9 cellular contexts compared by ENCODE assay signal in the genomic region with DNA sequence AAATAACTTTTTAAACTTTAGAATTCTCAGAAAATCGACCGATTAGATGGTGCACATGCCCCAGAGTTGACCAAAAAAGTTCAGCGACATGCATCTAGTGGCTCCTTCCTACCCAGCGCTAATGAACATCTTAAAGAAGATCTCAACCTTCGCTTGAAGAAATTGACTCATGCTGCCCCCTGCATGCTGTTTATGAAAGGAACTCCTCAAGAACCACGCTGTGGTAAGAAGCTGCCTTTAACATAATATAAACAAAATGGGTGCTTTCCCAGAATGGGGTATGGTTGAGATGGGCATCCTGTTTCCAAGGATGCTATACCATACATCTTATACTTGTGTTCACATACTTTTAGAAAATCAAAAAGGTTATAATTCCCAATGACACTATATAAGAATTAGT. TPM values are rescaled to one million over a fixed set of nuclear protein-coding genes. Genes with fewer than 3 reads are reported as not detected.
A peak's percentile ranks its signal among the peaks of the same experiment; 100 is the strongest.
DNase-seq lines count a peak whose midpoint lies in the region; ATAC-seq and TF ChIP-seq lines count a peak whose summit lies in the region.
"Had no signal": no experiment of that assay in that cellular context is flagged by ENCODE, and none has a peak within 500 bp of the region (broad histone marks: within the 10 kb centered on the region; RNA-seq: fewer than 3 reads in every experiment).

No MANE protein-coding gene starts in this region.

- H3K27ac Mint-ChIP-seq in activated CD8-positive, alpha-beta memory T cell treated with anti-CD3 and anti-CD28 coated beads, Interleukin-2, amount 10 ng/mL, durations not matched to agents 7 days and 5 days = no peak overlapping the region
- no peak overlapping the region for H3K27ac Mint-ChIP-seq in HFFc6
- no peak overlapping the region for H3K27ac Mint-ChIP-seq in activated CD8-positive, alpha-beta T cell treated with anti-CD3 and anti-CD28 coated beads, Interleukin-2, amount 10 ng/mL, durations not matched to agents 7 days and 5 days
- H3K27ac Mint-ChIP-seq in stimulated activated naive B cell treated with anti-CD40 and anti-IgM and Interleukin-4, amounts not matched to agents 10 μg/mL and 1 μg/mL and 100 μg/mL, for 72 hours = no peak overlapping the region

- no peak overlapping the region for H3K4me3 Mint-ChIP-seq in activated CD8-positive, alpha-beta memory T cell treated with anti-CD3 and anti-CD28 coated beads, Interleukin-2, amount 10 ng/mL, durations not matched to agents 7 days and 5 days
- no peak overlapping the region for H3K4me3 Mint-ChIP-seq in HFFc6
- H3K4me3 Mint-ChIP-seq in activated CD8-positive, alpha-beta T cell treated with anti-CD3 and anti-CD28 coated beads, Interleukin-2, amount 10 ng/mL, durations not matched to agents 7 days and 5 days = no peak overlapping the region
- no peak overlapping the region for H3K4me3 Mint-ChIP-seq in stimulated activated naive B cell treated with anti-CD40 and anti-IgM and Interleukin-4, amounts not matched to agents 10 μg/mL and 1 μg/mL and 100 μg/mL, for 72 hours

- intact Hi-C loops in Right ventricle myocardium superior (cut with DNase I) = no loop called here

- CTCF ChIA-PET in activated CD8-positive, alpha-beta memory T cell treated with anti-CD3 and anti-CD28 coated beads, Interleukin-2, amount 10 ng/mL, durations not matched to agents 7 days and 5 days (lab: Charles Lee) = interaction anchor here (0.8 to 1.9 kb wide), 3 partner anchors 8 to 60 kb away, joined by 3 to 4 read pairs (median 3); no protein-coding TSS in a partner anchor
- CTCF ChIA-PET in activated CD8-positive, alpha-beta T cell treated with anti-CD3 and anti-CD28 coated beads, Interleukin-2, amount 10 ng/mL, durations not matched to agents 7 days and 5 days (lab: Charles Lee) = interaction anchor here (0.6 to 1.7 kb wide), 8 partner anchors 11 to 70 kb away, joined by 3 to 9 read pairs (median 3); no protein-coding TSS in a partner anchor

- H3K9me3 Mint-ChIP-seq in activated CD8-positive, alpha-beta memory T cell treated with anti-CD3 and anti-CD28 coated beads, Interleukin-2, amount 10 ng/mL, durations not matched to agents 7 days and 5 days (ENCODE audit: low read depth) = no peaks in the 10 kb centered on the region
- no peaks in the 10 kb centered on the region for H3K9me3 Mint-ChIP-seq in HFFc6
- H3K9me3 Mint-ChIP-seq in activated CD8-positive, alpha-beta T cell treated with anti-CD3 and anti-CD28 coated beads, Interleukin-2, amount 10 ng/mL, durations not matched to agents 7 days and 5 days (ENCODE audit: insufficient read depth) = no peaks in the 10 kb centered on the region
- H3K9me3 Mint-ChIP-seq in stimulated activated naive B cell treated with anti-CD40 and anti-IgM and Interleukin-4, amounts not matched to agents 10 μg/mL and 1 μg/mL and 100 μg/mL, for 72 hours = no peaks in the 10 kb centered on the region

- H3K4me1 Mint-ChIP-seq in activated CD8-positive, alpha-beta memory T cell treated with anti-CD3 and anti-CD28 coated beads, Interleukin-2, amount 10 ng/mL, durations not matched to agents 7 days and 5 days = peaks cover 25% of the 10 kb centered on the region
- H3K4me1 Mint-ChIP-seq in HFFc6 (ENCODE audit: low read depth) = peaks cover 30% of the 10 kb centered on the region
- peaks cover 18% of the 10 kb centered on the region for H3K4me1 Mint-ChIP-seq in activated CD8-positive, alpha-beta T cell treated with anti-CD3 and anti-CD28 coated beads, Interleukin-2, amount 10 ng/mL, durations not matched to agents 7 days and 5 days (ENCODE audit: low read depth)
- H3K4me1 Mint-ChIP-seq in stimulated activated naive B cell treated with anti-CD40 and anti-IgM and Interleukin-4, amounts not matched to agents 10 μg/mL and 1 μg/mL and 100 μg/mL, for 72 hours = peaks cover 12 to 20% of the 10 kb centered on the region in 2 donors

- peaks cover 24% of the 10 kb centered on the region for H3K36me3 Mint-ChIP-seq in activated CD8-positive, alpha-beta memory T cell treated with anti-CD3 and anti-CD28 coated beads, Interleukin-2, amount 10 ng/mL, durations not matched to agents 7 days and 5 days
- peaks cover 11% of the 10 kb centered on the region for H3K36me3 Mint-ChIP-seq in HFFc6 (ENCODE audit: low read depth)
- H3K36me3 Mint-ChIP-seq in activated CD8-positive, alpha-beta T cell treated with anti-CD3 and anti-CD28 coated beads, Interleukin-2, amount 10 ng/mL, durations not matched to agents 7 days and 5 days (ENCODE audit: low read depth) = peaks cover 37% of the 10 kb centered on the region
- peaks cover 15 to 34% of the 10 kb centered on the region in 2 donors for H3K36me3 Mint-ChIP-seq in stimulated activated naive B cell treated with anti-CD40 and anti-IgM and Interleukin-4, amounts not matched to agents 10 μg/mL and 1 μg/mL and 100 μg/mL, for 72 hours

- H3K27me3 Mint-ChIP-seq in activated CD8-positive, alpha-beta memory T cell treated with anti-CD3 and anti-CD28 coated beads, Interleukin-2, amount 10 ng/mL, durations not matched to agents 7 days and 5 days = no peaks in the 10 kb centered on the region
- no peaks in the 10 kb centered on the region; the same call in 1 of the 2 replicates for H3K27me3 Mint-ChIP-seq in HFFc6 (ENCODE audit: insufficient read depth)
- H3K27me3 Mint-ChIP-seq in activated CD8-positive, alpha-beta T cell treated with anti-CD3 and anti-CD28 coated beads, Interleukin-2, amount 10 ng/mL, durations not matched to agents 7 days and 5 days (ENCODE audit: low read depth) = no peaks in the 10 kb centered on the region
- H3K27me3 Mint-ChIP-seq in stimulated activated naive B cell treated with anti-CD40 and anti-IgM and Interleukin-4, amounts not matched to agents 10 μg/mL and 1 μg/mL and 100 μg/mL, for 72 hours = no peaks in the 10 kb centered on the region

- POLR2A ChIA-PET in activated CD8-positive, alpha-beta T cell treated with anti-CD3 and anti-CD28 coated beads, Interleukin-2, amount 10 ng/mL, durations not matched to agents 7 days and 5 days (lab: Charles Lee) = interaction anchor here (1.2 kb wide), 1 partner anchor 50 kb away, joined by 4 read pairs; a partner anchor contains a TSS

- no peak for DNase-seq in activated CD8-positive, alpha-beta memory T cell treated with anti-CD3 and anti-CD28 coated beads, Interleukin-2, amount 10 ng/mL, durations not matched to agents 7 days and 5 days
- no peak for DNase-seq in activated CD8-positive, alpha-beta memory T cell treated with anti-CD3 and anti-CD28 coated beads, Interleukin-2, amount 50 U/mL, for 4 hours
- DNase-seq in HFFc6 (no peak), Right ventricle myocardium superior (no peak)
- DNase-seq in activated CD8-positive, alpha-beta T cell treated with anti-CD3 and anti-CD28 coated beads, Interleukin-2, amount 10 ng/mL, durations not matched to agents 7 days and 5 days = peak; percentile 45
- no peak for DNase-seq in stimulated activated naive B cell treated with anti-CD40 and anti-IgM and Interleukin-4, amounts not matched to agents 10 μg/mL and 1 μg/mL and 100 μg/mL, for 72 hours
- DNase-seq in stimulated activated CD4-positive, alpha-beta T cell treated with anti-CD3 and anti-CD28 coated beads, Interleukin-4, amount 100 ng/mL, for 4 hours = no peak
- DNase-seq: foreskin fibroblast had no signal

- ATAC-seq in activated CD8-positive, alpha-beta memory T cell treated with anti-CD3 and anti-CD28 coated beads, Interleukin-2, amount 10 ng/mL, durations not matched to agents 7 days and 5 days = peak; percentile 49
- ATAC-seq in activated CD8-positive, alpha-beta T cell treated with anti-CD3 and anti-CD28 coated beads, Interleukin-2, amount 10 ng/mL, durations not matched to agents 7 days and 5 days = peak; percentile 61
- peak; percentile 41 to 46 for ATAC-seq in stimulated activated naive B cell treated with anti-CD40 and anti-IgM and Interleukin-4, amounts not matched to agents 10 μg/mL and 1 μg/mL and 100 μg/mL, for 72 hours (replicated peaks)
- ATAC-seq in GM19397 (IDR thresholded peaks at IDR 0.05; ENCODE audit: unreplicated experiment) (no peak), Right ventricle myocardium superior (ENCODE audit: poor library complexity) (no peak)

- TF ChIP-seq CTCF in HFFc6 (IDR thresholded peaks at IDR 0.05) = 0 out of 2 replicates have a peak, but pooled peaks have one; percentile 27

RNA-seq across cellular contexts. Expression of a gene that starts 24.6 kb away (rescaled TPM):
- total RNA-seq in activated CD8-positive, alpha-beta memory T cell treated with anti-CD3 and anti-CD28 coated beads, Interleukin-2, amount 10 ng/mL, durations not matched to agents 7 days and 5 days = 10 to 100 TPM; 65.0 to 89.7 TPM
- total RNA-seq in HFFc6 (2021; fragmentation: NEBNext Ultra II Directional; extraction: Animal tissue kit (Norgen Biotek cat#: 25700)) = 100 to 1,000 TPM in 5 of 6 experiments, 10 to 100 TPM in 1; 96.2 to 123 (median 112) TPM
- total RNA-seq in activated CD8-positive, alpha-beta T cell treated with anti-CD3 and anti-CD28 coated beads, Interleukin-2, amount 10 ng/mL, durations not matched to agents 7 days and 5 days = 10 to 100 TPM; 79.4 to 80.6 TPM
- total RNA-seq in Right ventricle myocardium superior = 64.7 TPM

RNA-seq across cellular contexts. Expression of a gene that starts 50.1 kb away (rescaled TPM):
- 1 to 10 TPM; 2.7 to 4.3 TPM for total RNA-seq in activated CD8-positive, alpha-beta memory T cell treated with anti-CD3 and anti-CD28 coated beads, Interleukin-2, amount 10 ng/mL, durations not matched to agents 7 days and 5 days
- 1 to 10 TPM; 1.9 to 2.6 (median 2.4) TPM for total RNA-seq in HFFc6 (2021; fragmentation: NEBNext Ultra II Directional; extraction: Animal tissue kit (Norgen Biotek cat#: 25700))
- 1 to 10 TPM; 4.4 to 4.7 TPM for total RNA-seq in activated CD8-positive, alpha-beta T cell treated with anti-CD3 and anti-CD28 coated beads, Interleukin-2, amount 10 ng/mL, durations not matched to agents 7 days and 5 days
- 2.2 TPM for total RNA-seq in Right ventricle myocardium superior

Comparison
In these comparisons a context has a peak if more than half of its experiments do, and no peak if none do; other contexts are left out.
1. ATAC-seq: peak in activated CD8-positive, alpha-beta memory T cell treated with anti-CD3 and anti-CD28 coated beads, Interleukin-2, amount 10 ng/mL, durations not matched to agents 7 days and 5 days (single experiment), activated CD8-positive, alpha-beta T cell treated with anti-CD3 and anti-CD28 coated beads, Interleukin-2, amount 10 ng/mL, durations not matched to agents 7 days and 5 days (single experiment) and stimulated activated naive B cell treated with anti-CD40 and anti-IgM and Interleukin-4, amounts not matched to agents 10 μg/mL and 1 μg/mL and 100 μg/mL, for 72 hours (2 of 2); none in GM19397 (single experiment) and Right ventricle myocardium superior (single experiment).